Comparison of ENCODE assay signal across 1 cellular context in the genomic region with DNA sequence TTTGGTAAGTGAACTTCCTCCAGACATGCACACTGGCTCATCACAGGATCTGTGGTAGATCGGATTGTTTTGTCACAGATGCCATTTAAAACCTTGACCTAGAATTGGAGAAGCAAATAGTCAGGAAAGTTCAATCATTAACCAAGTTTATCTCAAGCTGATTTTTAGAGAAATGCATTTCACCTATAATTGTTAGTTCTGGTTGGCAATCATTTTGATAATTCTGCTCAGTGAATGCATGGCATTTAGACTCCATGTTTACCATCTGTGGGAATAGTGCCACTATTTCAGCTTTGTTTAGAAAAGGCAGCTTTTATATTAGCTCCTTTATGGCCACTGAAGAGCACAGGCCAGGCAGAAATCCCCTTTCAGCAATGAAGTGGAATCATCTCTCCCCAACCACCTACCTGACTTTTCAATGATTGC.
TF ChIP-seq lines count a peak whose summit lies in the region.

No MANE protein-coding gene starts in this region.

TF ChIP-seq in liver, 16 proteins besides CTCF, POLR2A, EP300 and RAD21 (continued from another document):
- TF ChIP-seq REST (IDR thresholded peaks at IDR 0.05) (peak; percentile 54), MAX (IDR thresholded peaks at IDR 0.05) (peak; percentile 49), SP1 (IDR thresholded peaks at IDR 0.05) (peak; percentile 74), HNF4G (IDR thresholded peaks at IDR 0.05) (no peak), RXRA (IDR thresholded peaks at IDR 0.05) (peak; percentile 29 to 69)
